Comparison of ENCODE assay signal across 20 cellular contexts in the genomic region with DNA sequence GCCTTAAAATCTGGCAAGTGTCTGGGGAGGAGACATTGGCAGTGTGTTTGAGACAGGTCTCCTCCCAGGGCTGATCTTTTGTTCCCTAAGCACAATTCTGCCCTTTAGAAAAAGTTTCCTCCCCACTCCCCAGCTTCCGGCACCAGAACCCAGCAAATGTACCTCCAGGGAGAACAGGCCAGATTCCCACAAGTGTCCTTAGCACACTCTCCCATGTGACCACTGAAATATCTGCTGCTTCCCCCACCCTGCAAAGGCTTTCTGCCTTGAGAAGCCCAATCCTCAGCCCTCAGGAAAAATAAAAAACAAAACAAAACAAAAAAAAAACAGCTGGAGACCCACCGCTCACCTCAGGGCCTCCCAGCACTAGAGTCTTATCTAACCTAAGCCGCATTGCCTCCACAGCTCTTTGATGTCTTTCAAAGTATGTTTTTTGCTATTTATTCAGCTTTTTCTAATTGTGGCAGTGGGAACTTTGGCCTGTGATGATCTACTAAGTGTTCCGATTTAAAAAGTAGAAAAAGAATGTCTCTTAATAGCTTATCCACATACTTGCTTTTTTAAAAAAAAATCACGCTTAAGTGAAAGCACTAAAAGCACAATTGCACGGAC. TPM values are rescaled to one million over a fixed set of nuclear protein-coding genes. Genes with fewer than 3 reads are reported as not detected.
DNase-seq lines count a peak whose midpoint lies in the region; ATAC-seq, FAIRE-seq and TF ChIP-seq lines count a peak whose summit lies in the region.
"Had no signal": no experiment of that assay in that cellular context is flagged by ENCODE, and none has a peak within 500 bp of the region (broad histone marks: within the 10 kb centered on the region; RNA-seq: fewer than 3 reads in every experiment).

No MANE protein-coding gene starts in this region.

- TF ChIP-seq EP300 in ovary (IDR thresholded peaks at IDR 0.05) = no peak

- DNase-seq in astrocyte of the hippocampus (ENCODE audit: low read depth, low spot score) (peak; percentile 22), left ventricle myocardium superior (no peak), ovary (peak in 4 of 5 donors; percentile 11 to 58 (median 41)), D721Med (ENCODE audit: insufficient read length, low spot score) (no peak), mucosa of descending colon (no peak), H4 (ENCODE audit: low spot score) (no peak)
- DNase-seq: activated naive CD4-positive, alpha-beta T cell treated with anti-CD3 and anti-CD28 coated beads, Interleukin-2, amount 10 ng/mL, durations not matched to agents 7 days and 5 days; left lung; NCI-H2029; stimulated activated CD8-positive, alpha-beta memory T cell treated with anti-CD3 and anti-CD28 coated beads, Interleukin-4, amount 100 ng/mL, for 48 hours; T-cell had no signal

- H3K27ac ChIP-seq in BLaER1 (no peak overlapping the region), ovary (no peak overlapping the region)
- H3K27ac ChIP-seq: A549, C4-2B, left lung had no signal

- H3K4me1 ChIP-seq in BLaER1 = peaks cover 37% of the 10 kb centered on the region
- H3K4me1 ChIP-seq in ovary (ENCODE audit: insufficient read depth) = peaks cover 7% of the 10 kb centered on the region
- H3K4me1 ChIP-seq in mucosa of descending colon (ENCODE audit: low read depth) = no peaks in the 10 kb centered on the region
- H3K4me1 ChIP-seq: left lung had no signal

- intact Hi-C loops in left ventricle myocardium superior (cut with micrococcal nuclease) = no loop called here
- intact Hi-C loops in ovary (cut with DNase I) = loop anchor here in 1 of 4 donors (2.0 kb wide), 1 partner anchor 15 kb away; no protein-coding TSS in a partner anchor
- intact Hi-C loops in mucosa of descending colon (cut with DNase I, micrococcal nuclease) = no loop called here

- H3K27me3 ChIP-seq in BLaER1 (no peaks in the 10 kb centered on the region), ovary (no peaks in the 10 kb centered on the region)

- H3K9me3 ChIP-seq in BLaER1 (no peaks in the 10 kb centered on the region), ovary (no peaks in the 10 kb centered on the region), mucosa of descending colon (no peaks in the 10 kb centered on the region)
- H3K9me3 ChIP-seq: A549, left lung had no signal

- H4K20me1 ChIP-seq in BLaER1 = no peaks in the 10 kb centered on the region

- peak overlapping the region; percentile 33; the same call in 1 of the 2 replicates for H3K4me2 ChIP-seq in BLaER1
- H3K4me2 ChIP-seq: A549 had no signal

- TF ChIP-seq POLR2A in ovary (IDR thresholded peaks at IDR 0.05) = no peak

- 30 to 38% (median 33%) methylated on average over 6 of the region's 6 CpGs for WGBS in ovary, 3 donors

- H3K4me3 ChIP-seq in BLaER1 = no peak overlapping the region
- no peak overlapping the region for H3K4me3 ChIP-seq in ovary
- no peak overlapping the region for H3K4me3 ChIP-seq in mucosa of descending colon
- H3K4me3 ChIP-seq: A549, coronary artery, left lung had no signal

- H3K9ac ChIP-seq in BLaER1 = no peak overlapping the region

- no peak for FAIRE-seq in D721Med (lab: Jason Lieb, UNC)
- FAIRE-seq: A549, astrocyte, endothelial cell of umbilical vein, frontal cortex had no signal

- ATAC-seq in left ventricle myocardium superior (peak; percentile 50), mucosa of descending colon (no peak), HG03342 (IDR thresholded peaks at IDR 0.05; ENCODE audit: unreplicated experiment) (no peak)
- ATAC-seq: A549, left lung, T-cell had no signal

- H3K36me3 ChIP-seq in BLaER1 (no peaks in the 10 kb centered on the region), ovary (no peaks in the 10 kb centered on the region), mucosa of descending colon (ENCODE audit: low read depth) (no peaks in the 10 kb centered on the region)
- H3K36me3 ChIP-seq: left lung had no signal

- TF ChIP-seq CTCF in ovary (IDR thresholded peaks at IDR 0.05) = no peak
- TF ChIP-seq CTCF in D721Med (IDR thresholded peaks at IDR 0.05; ENCODE audit: insufficient read depth, missing control alignments) = no peak
- no peak for TF ChIP-seq CTCF in mucosa of descending colon (IDR thresholded peaks at IDR 0.05)

RNA-seq across cellular contexts. Expression of a gene that starts 29.0 kb away (rescaled TPM):
- total RNA-seq in left ventricle myocardium superior (93.3 TPM), ovary (100 to 1,000 TPM in 5 of 7 donors, 10 to 100 TPM in 2; 62.7 to 394 (median 189) TPM), mucosa of descending colon (100 to 1,000 TPM in 1 of 3 donors, 10 to 100 TPM in 2; 34.1 to 198 (median 88.3) TPM)
- polyA plus RNA-seq in ovary = 100 to 1,000 TPM in 1 of 2 donors, 10 to 100 TPM in 1; 81.7 to 196 TPM
- 0.37 and 1.0 TPM in 2 replicates for total RNA-seq in H4 (2014; rRNA removed; shearing (Covaris generic))
- polyA plus RNA-seq: IgD-negative memory B cell had no signal

Comparison
In these comparisons a context has a peak if more than half of its experiments do, and no peak if none do; other contexts are left out.
1. DNase-seq: peak in astrocyte of the hippocampus (single experiment) and ovary (4 of 5); none in left ventricle myocardium superior (single experiment), D721Med (single experiment), mucosa of descending colon (0 of 3) and H4 (single experiment).
2. RNA of a gene that starts 29.0 kb away (total RNA-seq): 62.7 to 394 TPM in ovary, 93.3 TPM in left ventricle myocardium superior (single experiment) and 34.1 to 198 TPM in mucosa of descending colon; 0.37 to 1.0 TPM in H4; every median in the first group is over 10 times any median in the second.